ENCODE assay signal across 14 cellular contexts in genomic region chr9:134709512-134710270, GRCh38.
DNase-seq lines count a peak whose midpoint lies in the region; ATAC-seq and TF ChIP-seq lines count a peak whose summit lies in the region.
"Had no signal": no experiment of that assay in that cellular context is flagged by ENCODE, and none has a peak within 500 bp of the region (broad histone marks: within the 10 kb centered on the region; RNA-seq: fewer than 3 reads in every experiment).

No MANE protein-coding gene starts in this region.

- DNase-seq in AG08396 (ENCODE audit: low spot score) (peak; percentile 75), amniotic epithelial cell (ENCODE audit: low read depth) (peak; percentile 57), Right ventricle myocardium superior (peak; percentile 53), osteoblast (ENCODE audit: insufficient read length, low spot score, missing footprints) (peak; percentile 93), Ammon's horn (ENCODE audit: low spot score) (no peak), NCI-H510A treated with DMSO at 0.1 percent for 48 hours (lab: John Stamatoyannopoulos, UW) (no peak), SJCRH30 (no peak)
- DNase-seq in CD8-positive, alpha-beta memory T cell, result no peak
- DNase-seq: activated CD4-positive, alpha-beta memory T cell treated with anti-CD3 and anti-CD28 coated beads for 36 hours; activated naive CD4-positive, alpha-beta T cell; DMS53; kidney glomerular epithelial cell; NCI-H2171; T-helper 1 cell had no signal

- CTCF ChIA-PET in CD8-positive, alpha-beta memory T cell (lab: Charles Lee), result no interaction called here

- no peak overlapping the region for H3K4me3 Mint-ChIP-seq in CD8-positive, alpha-beta memory T cell
- H3K4me3 Mint-ChIP-seq: activated CD4-positive, alpha-beta memory T cell treated with anti-CD3 and anti-CD28 coated beads for 36 hours had no signal

- H3K4me1 ChIP-seq in osteoblast (ENCODE audit: insufficient read depth, low read length), result peaks cover 12% of the 10 kb centered on the region
- no peaks in the 10 kb centered on the region for H3K4me1 ChIP-seq in CD8-positive, alpha-beta memory T cell (ENCODE audit: insufficient read depth, low read length)
- H3K4me1 ChIP-seq in SJCRH30, result peaks cover 19% of the 10 kb centered on the region

- intact Hi-C loops in Right ventricle myocardium superior (cut with DNase I), result no loop called here

- H3K36me3 Mint-ChIP-seq in CD8-positive, alpha-beta memory T cell, result no peaks in the 10 kb centered on the region
- H3K36me3 Mint-ChIP-seq: activated CD4-positive, alpha-beta memory T cell treated with anti-CD3 and anti-CD28 coated beads for 36 hours had no signal

- H3K36me3 ChIP-seq in osteoblast (ENCODE audit: insufficient read depth, low read length) (peaks cover 75% of the 10 kb centered on the region), SJCRH30 (0 out of 2 replicates have a peak, but pooled peaks cover 2% of the 10 kb centered on the region)
- H3K36me3 ChIP-seq in CD8-positive, alpha-beta memory T cell (ENCODE audit: insufficient read depth, low read length), result no peaks in the 10 kb centered on the region

- H2AFZ ChIP-seq in osteoblast (ENCODE audit: low read length), result no peak overlapping the region

- H4K20me1 ChIP-seq in osteoblast (ENCODE audit: insufficient read depth, low read length), result peaks cover 86% of the 10 kb centered on the region

- peaks cover 0 to 3% of the 10 kb centered on the region in 2 donors for H3K27me3 Mint-ChIP-seq in CD8-positive, alpha-beta memory T cell
- H3K27me3 Mint-ChIP-seq: activated CD4-positive, alpha-beta memory T cell treated with anti-CD3 and anti-CD28 coated beads for 36 hours had no signal

- H3K4me1 Mint-ChIP-seq in CD8-positive, alpha-beta memory T cell, result peaks cover 0 to 13% (median 6%) of the 10 kb centered on the region in 3 donors

- H3K27ac ChIP-seq in osteoblast (ENCODE audit: low read depth, low read length), result peak overlapping the region; percentile 46
- H3K27ac ChIP-seq in CD8-positive, alpha-beta memory T cell (ENCODE audit: low read depth, low read length), result no peak overlapping the region
- no peak overlapping the region for H3K27ac ChIP-seq in SJCRH30

- no peak overlapping the region for H3K4me3 ChIP-seq in osteoblast (ENCODE audit: insufficient read depth, low read length)
- H3K4me3 ChIP-seq in CD8-positive, alpha-beta memory T cell (ENCODE audit: low read length), result no peak overlapping the region
- no peak overlapping the region for H3K4me3 ChIP-seq in SJCRH30

- no peaks in the 10 kb centered on the region for H3K27me3 ChIP-seq in osteoblast (ENCODE audit: insufficient read depth, low read length)
- H3K27me3 ChIP-seq in CD8-positive, alpha-beta memory T cell (ENCODE audit: insufficient read depth, low read length, poor library complexity, severe bottlenecking), result no peaks in the 10 kb centered on the region
- H3K27me3 ChIP-seq in SJCRH30, result no peaks in the 10 kb centered on the region

- ATAC-seq in Right ventricle myocardium superior (ENCODE audit: poor library complexity), result peak; percentile 16

- no peak overlapping the region for H3K4me2 ChIP-seq in osteoblast (ENCODE audit: insufficient read depth, low read length)

- H3K9me3 Mint-ChIP-seq in CD8-positive, alpha-beta memory T cell, result peaks cover 0 to 11% (median 0%) of the 10 kb centered on the region in 5 donors
- H3K9me3 Mint-ChIP-seq: activated CD4-positive, alpha-beta memory T cell treated with anti-CD3 and anti-CD28 coated beads for 36 hours had no signal

- H3K79me2 ChIP-seq in osteoblast (ENCODE audit: insufficient read depth, low read length), result peaks cover 94% of the 10 kb centered on the region

- POLR2A ChIA-PET in CD8-positive, alpha-beta memory T cell (lab: Charles Lee), result no interaction called here

- no peak for TF ChIP-seq CTCF in osteoblast (IDR thresholded peaks at IDR 0.05; ENCODE audit: extremely low read depth, low read depth, low read length)

- peak overlapping the region in 3 of 8 donors; percentile 23 to 84 (median 42) for H3K27ac Mint-ChIP-seq in CD8-positive, alpha-beta memory T cell
- H3K27ac Mint-ChIP-seq: activated CD4-positive, alpha-beta memory T cell treated with anti-CD3 and anti-CD28 coated beads for 36 hours had no signal

- H3K9me3 ChIP-seq in osteoblast (ENCODE audit: low read depth, low read length) (no peaks in the 10 kb centered on the region), SJCRH30 (replicated peaks) (no peaks in the 10 kb centered on the region)
- H3K9me3 ChIP-seq in CD8-positive, alpha-beta memory T cell (ENCODE audit: low read length), result no peaks in the 10 kb centered on the region

Comparison
In these comparisons a context has a peak if more than half of its experiments do, and no peak if none do; other contexts are left out.
1. DNase-seq: peak in AG08396 (single experiment), amniotic epithelial cell (single experiment), Right ventricle myocardium superior (single experiment) and osteoblast (single experiment); none in Ammon's horn (single experiment), NCI-H510A treated with DMSO at 0.1 percent for 48 hours (single experiment), CD8-positive, alpha-beta memory T cell (0 of 5) and SJCRH30 (0 of 2).